Comparison of ENCODE assay signal across 22 cellular contexts in genomic region chr4:186500721-186501304, GRCh38. TPM values are rescaled to one million over a fixed set of nuclear protein-coding genes. Genes with fewer than 3 reads are reported as not detected.
DNase-seq lines count a peak whose midpoint lies in the region; ATAC-seq and TF ChIP-seq lines count a peak whose summit lies in the region.
"Had no signal": no experiment of that assay in that cellular context is flagged by ENCODE, and none has a peak within 500 bp of the region (broad histone marks: within the 10 kb centered on the region; RNA-seq: fewer than 3 reads in every experiment).

No MANE protein-coding gene starts in this region.

- no peaks in the 10 kb centered on the region for H3K36me3 Mint-ChIP-seq in progenitor cell of endocrine pancreas (ENCODE audit: insufficient read depth)

- H3K4me1 ChIP-seq in upper lobe of right lung (no peaks in the 10 kb centered on the region), sigmoid colon (no peaks in the 10 kb centered on the region)
- H3K4me1 ChIP-seq: BLaER1, psoas muscle had no signal

- no peaks in the 10 kb centered on the region for H3K27me3 Mint-ChIP-seq in progenitor cell of endocrine pancreas

- intact Hi-C loops in upper lobe of right lung (cut with DNase I), result no loop called here
- intact Hi-C loops in sigmoid colon (cut with DNase I), result no loop called here

- H3K4me3 Mint-ChIP-seq in progenitor cell of endocrine pancreas (ENCODE audit: low read depth), result peak overlapping the region; percentile 29
- H3K4me3 Mint-ChIP-seq: nephron progenitor cell had no signal

- H3K36me3 ChIP-seq in upper lobe of right lung, result no peaks in the 10 kb centered on the region
- H3K36me3 ChIP-seq in sigmoid colon, result no peaks in the 10 kb centered on the region
- H3K36me3 ChIP-seq: BLaER1 had no signal

- TF ChIP-seq EP300 in sigmoid colon (IDR thresholded peaks at IDR 0.05), result no peak

- H3K27ac Mint-ChIP-seq in progenitor cell of endocrine pancreas, result no peak overlapping the region
- H3K27ac Mint-ChIP-seq: nephron progenitor cell had no signal

- ATAC-seq in esophagus mucosa (peak; percentile 45), HG02571 (IDR thresholded peaks at IDR 0.05; ENCODE audit: unreplicated experiment) (no peak), upper lobe of right lung (no peak)
- ATAC-seq: psoas muscle had no signal

- DNase-seq in HT1080 (ENCODE audit: low read depth), result peak; percentile 17
- peak; percentile 70 for DNase-seq in SHP77 treated with DMSO at 0.1 percent for 48 hours (lab: John Stamatoyannopoulos, UW)
- DNase-seq in progenitor cell of endocrine pancreas (ENCODE audit: low spot score, unreplicated experiment), result no peak
- DNase-seq in HPDE6-E6E7 (ENCODE audit: extremely low spot score), result no peak
- DNase-seq in upper lobe of right lung, result no peak
- no peak for DNase-seq in sigmoid colon
- DNase-seq: activated CD4-positive, alpha-beta T cell treated with anti-CD3 and anti-CD28 coated beads for 4 hours; activated CD8-positive, alpha-beta memory T cell treated with anti-CD3 and anti-CD28 coated beads, Interleukin-2, amount 50 U/mL, for 4 hours; aorta; dermis blood vessel endothelial cell; DMS 273 treated with DMSO at 0.1 percent for 48 hours; H7; mesenchymal stem cell; MM.1S; NCI-H187 treated with DMSO at 0.1 percent for 48 hours; nephron progenitor cell; psoas muscle; T-helper 9 cell had no signal

- H3K27ac ChIP-seq in upper lobe of right lung, result no peak overlapping the region
- no peak overlapping the region for H3K27ac ChIP-seq in sigmoid colon
- H3K27ac ChIP-seq: BLaER1, psoas muscle had no signal

- WGBS in sigmoid colon, 2 donors, result 88 to 92% methylated on average over 39 of the region's 39 CpGs

- TF ChIP-seq POLR2A in sigmoid colon (IDR thresholded peaks at IDR 0.05), result no peak

- H3K4me3 ChIP-seq in upper lobe of right lung, result no peak overlapping the region
- no peak overlapping the region for H3K4me3 ChIP-seq in sigmoid colon
- H3K4me3 ChIP-seq: BLaER1, psoas muscle had no signal

- TF ChIP-seq CTCF in progenitor cell of endocrine pancreas (IDR thresholded peaks at IDR 0.05; ENCODE audit: unreplicated experiment) (no peak), upper lobe of right lung (IDR thresholded peaks at IDR 0.05) (no peak), sigmoid colon (IDR thresholded peaks at IDR 0.05) (no peak)

- H3K27me3 ChIP-seq in upper lobe of right lung, result no peaks in the 10 kb centered on the region
- H3K27me3 ChIP-seq in sigmoid colon, result no peaks in the 10 kb centered on the region
- H3K27me3 ChIP-seq: BLaER1 had no signal

- peaks cover 4% of the 10 kb centered on the region for H3K9me3 Mint-ChIP-seq in progenitor cell of endocrine pancreas (ENCODE audit: low read depth)

- H3K9me3 ChIP-seq in upper lobe of right lung (no peaks in the 10 kb centered on the region), sigmoid colon (no peaks in the 10 kb centered on the region)
- H3K9me3 ChIP-seq: psoas muscle had no signal

- H3K4me1 Mint-ChIP-seq in progenitor cell of endocrine pancreas (ENCODE audit: low read depth), result no peaks in the 10 kb centered on the region
- H3K4me1 Mint-ChIP-seq: nephron progenitor cell had no signal

RNA-seq across cellular contexts. Expression of gene MTNR1A, which starts 54.6 kb away (rescaled TPM):
- total RNA-seq in HT1080 (2014; rRNA removed; shearing (Covaris generic)), result not detected in 2 replicates
- not detected in 2 replicates for polyA plus RNA-seq in HT1080 (2015; cell fraction: cytosol; rRNA removed)
- not detected in 2 replicates for polyA plus RNA-seq in HT1080 (2015; cell fraction: nucleus; rRNA removed)
- total RNA-seq in esophagus mucosa (not detected), progenitor cell of endocrine pancreas (2.6 and 2.7 TPM in 2 replicates), upper lobe of right lung (not detected), sigmoid colon (not detected)
- 1 to 10 TPM in 2 of 3 donors, not detected in 1; 1.6 to 3.1 TPM for polyA plus RNA-seq in sigmoid colon
- total RNA-seq: aorta, dermis blood vessel endothelial cell, psoas muscle had no signal
- polyA plus RNA-seq: aorta, psoas muscle, thymus had no signal

Comparison
In these comparisons a context has a peak if more than half of its experiments do, and no peak if none do; other contexts are left out.
1. DNase-seq: peak in HT1080 (single experiment) and SHP77 treated with DMSO at 0.1 percent for 48 hours (single experiment); none in progenitor cell of endocrine pancreas (single experiment), HPDE6-E6E7 (single experiment), upper lobe of right lung (single experiment) and sigmoid colon (single experiment).